In the genomic region with DNA sequence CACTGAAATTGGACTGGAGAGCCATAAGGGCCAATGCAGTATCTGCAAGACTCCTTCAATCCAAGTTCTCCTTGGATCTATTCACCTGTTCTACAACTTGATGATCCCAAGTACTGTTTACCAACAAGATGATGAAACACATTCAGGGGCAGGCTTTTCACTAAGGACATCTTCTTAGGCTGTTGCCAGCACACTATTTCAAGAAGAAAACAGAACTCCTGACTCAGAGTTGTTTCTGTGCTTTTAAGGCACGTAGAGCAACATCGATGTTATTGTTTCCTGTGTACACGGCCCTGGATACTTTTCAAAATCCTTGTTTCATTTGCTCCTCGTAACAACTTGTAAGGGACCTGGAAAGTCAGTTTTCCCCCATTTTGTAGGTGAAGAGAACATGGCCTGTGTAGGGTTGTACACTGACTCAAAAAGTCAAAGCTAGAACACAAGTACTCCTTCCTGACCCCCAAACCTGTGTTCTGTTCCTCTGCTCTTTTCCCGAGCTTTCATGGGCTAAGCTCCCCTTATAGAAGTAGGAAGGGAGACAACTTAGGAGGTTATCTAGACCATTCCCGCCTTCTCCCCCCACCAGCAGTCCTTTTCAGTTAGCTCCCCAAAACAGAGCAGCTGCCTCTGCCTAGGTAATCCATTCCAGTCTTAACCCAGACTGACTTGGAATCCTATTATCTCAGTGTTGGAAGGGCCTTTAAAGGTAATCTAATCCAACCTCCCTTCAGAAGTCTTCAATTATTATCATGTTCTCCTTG, we compare ENCODE assay signal across 9 cellular contexts. TPM values are rescaled to one million over a fixed set of nuclear protein-coding genes. Genes with fewer than 3 reads are reported as not detected.
DNase-seq lines count a peak whose midpoint lies in the region; ATAC-seq and TF ChIP-seq lines count a peak whose summit lies in the region.
"Had no signal": no experiment of that assay in that cellular context is flagged by ENCODE, and none has a peak within 500 bp of the region (broad histone marks: within the 10 kb centered on the region; RNA-seq: fewer than 3 reads in every experiment).

No MANE protein-coding gene starts in this region.

- H3K27ac ChIP-seq in left ventricle myocardium inferior (replicated peaks): peak overlapping the region; percentile 100
- H3K27ac ChIP-seq in brain microvascular endothelial cell: peak overlapping the region; percentile 12
- H3K27ac ChIP-seq in vagina: peak overlapping the region; percentile 99

- in situ Hi-C loops in brain microvascular endothelial cell (cut with HindIII; ENCODE audit: low pct_ligation_motif_present, low sequenced_read_pairs) (no loop called here), GM13977 (cut with MboI; ENCODE audit: low pct_unique_long_range_greater_than_20kb, low sequenced_read_pairs, unreplicated experiment) (no loop called here)

- H3K27me3 ChIP-seq in left ventricle myocardium inferior (ENCODE audit: low read depth): no peaks in the 10 kb centered on the region
- no peaks in the 10 kb centered on the region for H3K27me3 ChIP-seq in brain microvascular endothelial cell (replicated peaks)
- no peaks in the 10 kb centered on the region for H3K27me3 ChIP-seq in mononuclear cell (ENCODE audit: insufficient read depth, low read length)
- H3K27me3 ChIP-seq in vagina: no peaks in the 10 kb centered on the region

- ATAC-seq in left ventricle myocardium superior (no peak), HG03521 (IDR thresholded peaks at IDR 0.05; ENCODE audit: unreplicated experiment) (no peak), HG03135 (IDR thresholded peaks at IDR 0.05; ENCODE audit: unreplicated experiment) (no peak)

- intact Hi-C loops in left ventricle myocardium inferior (cut with micrococcal nuclease): no loop called here
- intact Hi-C loops in left ventricle myocardium superior (cut with micrococcal nuclease): no loop called here
- intact Hi-C loops in vagina (cut with DNase I): loop anchor here (10.0 kb wide), 1 partner anchor 387 kb away; no protein-coding TSS in a partner anchor

- DNase-seq in left ventricle myocardium inferior (no peak), left ventricle myocardium superior (no peak), brain microvascular endothelial cell (no peak), vagina (ENCODE audit: extremely low spot score in 2 of 2) (no peak), GM13977 (ENCODE audit: low spot score) (no peak)
- DNase-seq: amniotic stem cell had no signal

- H3K36me3 ChIP-seq in left ventricle myocardium inferior (peaks cover 12% of the 10 kb centered on the region), brain microvascular endothelial cell (replicated peaks) (no peaks in the 10 kb centered on the region), vagina (no peaks in the 10 kb centered on the region)

- no peak for TF ChIP-seq CTCF in left ventricle myocardium inferior (IDR thresholded peaks at IDR 0.05; ENCODE audit: borderline replicate concordance)
- no peak for TF ChIP-seq CTCF in brain microvascular endothelial cell (IDR thresholded peaks at IDR 0.05; ENCODE audit: low read depth, low read length, missing control alignments)
- TF ChIP-seq CTCF in vagina (IDR thresholded peaks at IDR 0.05): no peak
- TF ChIP-seq CTCF in GM13977 (IDR thresholded peaks at IDR 0.05; ENCODE audit: extremely low read depth, insufficient read depth, missing control alignments): no peak

- H3K9me3 ChIP-seq in left ventricle myocardium inferior (replicated peaks) (no peaks in the 10 kb centered on the region), mononuclear cell (ENCODE audit: low read depth, low read length) (no peaks in the 10 kb centered on the region), vagina (no peaks in the 10 kb centered on the region)

- H3K4me1 ChIP-seq in left ventricle myocardium inferior (peaks cover 90% of the 10 kb centered on the region), mononuclear cell (ENCODE audit: insufficient read depth, low read length) (peaks cover 73% of the 10 kb centered on the region), vagina (peaks cover 81% of the 10 kb centered on the region)

- peak overlapping the region; percentile 77 for H3K4me3 ChIP-seq in left ventricle myocardium inferior
- no peak overlapping the region for H3K4me3 ChIP-seq in brain microvascular endothelial cell (ENCODE audit: low read depth, low read length)
- H3K4me3 ChIP-seq in mononuclear cell (ENCODE audit: low read length): peak overlapping the region; percentile 13
- peak overlapping the region; percentile 64 to 73 for H3K4me3 ChIP-seq in vagina

- TF ChIP-seq POLR2A in vagina (IDR thresholded peaks at IDR 0.05): no peak

RNA-seq across cellular contexts. Expression of a gene that starts 5.2 kb away (rescaled TPM):
- total RNA-seq in left ventricle myocardium inferior (60.4 TPM), left ventricle myocardium superior (67.0 TPM), mononuclear cell (119 TPM), vagina (152 TPM)

RNA-seq across cellular contexts. Expression of a gene that starts 53.2 kb away (rescaled TPM):
- total RNA-seq in left ventricle myocardium inferior (15.9 TPM), left ventricle myocardium superior (15.2 TPM), mononuclear cell (9.4 TPM), vagina (22.3 TPM)

Comparison
In these comparisons a context has a peak if more than half of its experiments do, and no peak if none do; other contexts are left out.
1. H3K27ac ChIP-seq: peak in every context shown above with its lines; median percentile 100 in left ventricle myocardium inferior; 99 in vagina; 12 in brain microvascular endothelial cell.